ENCODE assay signal across 10 cellular contexts in genomic region chr22:24486501-24486921, GRCh38. TPM values are rescaled to one million over a fixed set of nuclear protein-coding genes. Genes with fewer than 3 reads are reported as not detected.
DNase-seq lines count a peak whose midpoint lies in the region; ATAC-seq and TF ChIP-seq lines count a peak whose summit lies in the region.
"Had no signal": no experiment of that assay in that cellular context is flagged by ENCODE, and none has a peak within 500 bp of the region (broad histone marks: within the 10 kb centered on the region; RNA-seq: fewer than 3 reads in every experiment).

No MANE protein-coding gene starts in this region.

- no peak for TF ChIP-seq CTCF in upper lobe of left lung (IDR thresholded peaks at IDR 0.05)

- TF ChIP-seq POLR2A in upper lobe of left lung (IDR thresholded peaks at IDR 0.05), result no peak

- no peak overlapping the region for H3K27ac Mint-ChIP-seq in activated naive CD8-positive, alpha-beta T cell treated with anti-CD3 and anti-CD28 coated beads, Interleukin-2, amount 50 U/mL, for 24 hours
- no peak overlapping the region for H3K27ac Mint-ChIP-seq in memory B cell

- peak; percentile 91 for ATAC-seq in activated naive CD8-positive, alpha-beta T cell treated with anti-CD3 and anti-CD28 coated beads, Interleukin-2, amount 50 U/mL, for 24 hours
- ATAC-seq in memory B cell (ENCODE audit: low read depth), result peak; percentile 64
- no peak for ATAC-seq in upper lobe of left lung (ENCODE audit: low FRiP score in 2 of 2)

- no peak overlapping the region for H3K27ac ChIP-seq in upper lobe of left lung

- TF ChIP-seq EP300 in upper lobe of left lung (IDR thresholded peaks at IDR 0.05), result no peak

- DNase-seq in GM04503 (ENCODE audit: low read depth), result peak; percentile 68
- peak; percentile 89 for DNase-seq in M059J (ENCODE audit: low read depth)
- no peak for DNase-seq in activated naive CD8-positive, alpha-beta T cell treated with anti-CD3 and anti-CD28 coated beads, Interleukin-2, amount 50 U/mL, for 24 hours
- no peak for DNase-seq in memory B cell (ENCODE audit: low spot score in 2 of 2)
- no peak for DNase-seq in middle frontal gyrus (ENCODE audit: extremely low spot score, low spot score)
- no peak for DNase-seq in occipital lobe (lab: John Stamatoyannopoulos, UW)
- no peak for DNase-seq in medulla oblongata (ENCODE audit: extremely low spot score)
- no peak for DNase-seq in upper lobe of left lung
- DNase-seq: activated CD4-positive, CD25-positive, alpha-beta regulatory T cell treated with anti-CD3 and anti-CD28 coated beads, Interleukin-2, amount 50 U/mL, for 72 hours; naive B cell had no signal

- H3K4me3 ChIP-seq in upper lobe of left lung, result no peak overlapping the region

- H3K36me3 ChIP-seq in upper lobe of left lung, result no peaks in the 10 kb centered on the region

- peaks cover 21% of the 10 kb centered on the region for H3K4me1 Mint-ChIP-seq in activated naive CD8-positive, alpha-beta T cell treated with anti-CD3 and anti-CD28 coated beads, Interleukin-2, amount 50 U/mL, for 24 hours
- H3K4me1 Mint-ChIP-seq in memory B cell, result peaks cover 13% of the 10 kb centered on the region

- H3K4me1 ChIP-seq in upper lobe of left lung, result peaks cover 7 to 21% (median 17%) of the 10 kb centered on the region in 4 donors

- no peaks in the 10 kb centered on the region for H3K36me3 Mint-ChIP-seq in activated naive CD8-positive, alpha-beta T cell treated with anti-CD3 and anti-CD28 coated beads, Interleukin-2, amount 50 U/mL, for 24 hours (ENCODE audit: low read depth)
- H3K36me3 Mint-ChIP-seq in memory B cell, result no peaks in the 10 kb centered on the region
- H3K36me3 Mint-ChIP-seq: naive B cell had no signal

- no peak overlapping the region for H3K4me3 Mint-ChIP-seq in activated naive CD8-positive, alpha-beta T cell treated with anti-CD3 and anti-CD28 coated beads, Interleukin-2, amount 50 U/mL, for 24 hours
- H3K4me3 Mint-ChIP-seq in memory B cell, result no peak overlapping the region
- H3K4me3 Mint-ChIP-seq: naive B cell had no signal

- H3K9me3 ChIP-seq in upper lobe of left lung, result no peaks in the 10 kb centered on the region

- H3K27me3 Mint-ChIP-seq in activated naive CD8-positive, alpha-beta T cell treated with anti-CD3 and anti-CD28 coated beads, Interleukin-2, amount 50 U/mL, for 24 hours, result peaks cover 2% of the 10 kb centered on the region
- H3K27me3 Mint-ChIP-seq in memory B cell, result peaks cover 1% of the 10 kb centered on the region

- 56 to 86% methylated on average over 2 of the region's 2 CpGs for WGBS in upper lobe of left lung, 2 donors

- no peaks in the 10 kb centered on the region for H3K27me3 ChIP-seq in upper lobe of left lung

- H3K9me3 Mint-ChIP-seq in activated naive CD8-positive, alpha-beta T cell treated with anti-CD3 and anti-CD28 coated beads, Interleukin-2, amount 50 U/mL, for 24 hours, result no peaks in the 10 kb centered on the region
- no peaks in the 10 kb centered on the region for H3K9me3 Mint-ChIP-seq in memory B cell

RNA-seq across cellular contexts. Expression of gene UPB1, which starts 8.6 kb away (rescaled TPM):
- total RNA-seq in M059J (2014; rRNA removed; shearing (Covaris generic)), result 0.05 and 0.47 TPM in 2 replicates
- total RNA-seq in occipital lobe (not detected), upper lobe of left lung (1 to 10 TPM in 5 of 6 donors, under 1 TPM in 1; 0.91 to 9.4 (median 1.4) TPM)

RNA-seq across cellular contexts. Expression of gene ADORA2A, which starts 59.1 kb away (rescaled TPM):
- total RNA-seq in M059J (2014; rRNA removed; shearing (Covaris generic)), result 2.7 and 5.2 TPM in 2 replicates
- total RNA-seq in occipital lobe, result 8.0 TPM
- 10 to 100 TPM in 2 of 6 donors, 1 to 10 TPM in 4; 7.3 to 20.9 (median 8.8) TPM for total RNA-seq in upper lobe of left lung

Comparison
In these comparisons a context has a peak if more than half of its experiments do, and no peak if none do; other contexts are left out.
1. DNase-seq: peak in GM04503 (single experiment) and M059J (single experiment); none in activated naive CD8-positive, alpha-beta T cell treated with anti-CD3 and anti-CD28 coated beads, Interleukin-2, amount 50 U/mL, for 24 hours (single experiment), memory B cell (0 of 2), middle frontal gyrus (single experiment), occipital lobe (single experiment), medulla oblongata (single experiment) and upper lobe of left lung (0 of 2).
2. ATAC-seq: peak in activated naive CD8-positive, alpha-beta T cell treated with anti-CD3 and anti-CD28 coated beads, Interleukin-2, amount 50 U/mL, for 24 hours (single experiment) and memory B cell (single experiment); none in upper lobe of left lung (0 of 2).